ENCODE assay signal across 17 cellular contexts in the genomic region with DNA sequence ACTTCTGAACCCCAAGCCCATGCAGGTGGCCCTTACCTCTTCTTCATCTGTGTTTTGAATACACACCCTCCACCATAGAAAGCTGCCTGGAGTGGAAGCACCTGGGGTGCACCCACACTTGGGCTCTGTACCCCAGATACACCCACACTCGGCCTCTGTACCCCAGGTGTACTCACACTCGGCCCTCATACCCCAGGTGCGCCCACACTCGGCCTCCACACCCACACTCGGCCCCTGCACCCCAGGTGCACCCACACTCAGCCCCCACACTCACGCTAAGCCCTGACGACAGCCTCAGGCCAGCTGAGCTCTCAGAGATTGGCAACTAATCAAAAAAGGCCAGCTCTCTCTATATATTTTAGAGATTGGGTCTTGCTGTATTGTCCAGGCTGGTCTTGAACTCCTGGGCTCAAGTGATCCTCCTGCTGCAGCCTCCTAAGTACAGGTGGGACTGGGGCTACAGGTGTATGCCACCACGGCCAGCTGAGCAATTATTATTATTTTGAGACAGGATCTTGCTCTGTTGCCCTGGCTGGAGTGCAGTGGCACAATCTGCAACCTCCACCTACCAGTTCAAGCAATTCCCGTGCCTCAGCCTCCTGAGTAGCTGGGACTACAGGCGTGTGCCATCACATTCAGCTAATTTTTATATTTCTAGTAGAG.
DNase-seq lines count a peak whose midpoint lies in the region; ATAC-seq and TF ChIP-seq lines count a peak whose summit lies in the region.
"Had no signal": no experiment of that assay in that cellular context is flagged by ENCODE, and none has a peak within 500 bp of the region (broad histone marks: within the 10 kb centered on the region; RNA-seq: fewer than 3 reads in every experiment).

No MANE protein-coding gene starts in this region.

- DNase-seq in activated naive CD8-positive, alpha-beta T cell treated with anti-CD3 and anti-CD28 coated beads, Interleukin-2, amount 10 ng/mL, durations not matched to agents 7 days and 5 days: no peak
- no peak for DNase-seq in activated naive CD8-positive, alpha-beta T cell treated with anti-CD3 and anti-CD28 coated beads for 36 hours
- no peak for DNase-seq in T-helper 17 cell
- no peak for DNase-seq in memory B cell (ENCODE audit: low spot score in 2 of 2)
- no peak for DNase-seq in upper lobe of right lung
- no peak for DNase-seq in MG63
- DNase-seq in GDM1 (lab: John Stamatoyannopoulos, UW): no peak
- DNase-seq in CD8-positive, alpha-beta T cell: no peak
- DNase-seq: AML-193, Calu3, HCEC 1CT, KBM-7, NCI-H1436, NCI-H2029, NCI-H774, PC-3 had no signal

- H3K27me3 ChIP-seq in upper lobe of right lung (no peaks in the 10 kb centered on the region), MG63 (no peaks in the 10 kb centered on the region)
- no peaks in the 10 kb centered on the region for H3K27me3 ChIP-seq in CD8-positive, alpha-beta T cell (ENCODE audit: insufficient read depth, low read length)

- H3K9me3 ChIP-seq in T-helper 17 cell (ENCODE audit: control insufficient read depth, low read length, poor library complexity, severe bottlenecking) (no peaks in the 10 kb centered on the region), upper lobe of right lung (no peaks in the 10 kb centered on the region), MG63 (no peaks in the 10 kb centered on the region)
- no peaks in the 10 kb centered on the region for H3K9me3 ChIP-seq in CD8-positive, alpha-beta T cell (ENCODE audit: low read length)

- CTCF ChIA-PET in CD8-positive, alpha-beta T cell (lab: Charles Lee): no interaction called here

- H3K4me3 ChIP-seq in upper lobe of right lung (no peak overlapping the region), MG63 (no peak overlapping the region)
- no peak overlapping the region for H3K4me3 ChIP-seq in CD8-positive, alpha-beta T cell (ENCODE audit: low read depth, low read length)

- no peak overlapping the region for H3K4me3 Mint-ChIP-seq in activated naive CD8-positive, alpha-beta T cell treated with anti-CD3 and anti-CD28 coated beads, Interleukin-2, amount 10 ng/mL, durations not matched to agents 7 days and 5 days
- H3K4me3 Mint-ChIP-seq in activated naive CD8-positive, alpha-beta T cell treated with anti-CD3 and anti-CD28 coated beads for 36 hours: no peak overlapping the region
- H3K4me3 Mint-ChIP-seq in T-helper 17 cell (no peak overlapping the region), memory B cell (no peak overlapping the region)
- H3K4me3 Mint-ChIP-seq in CD8-positive, alpha-beta T cell: no peak overlapping the region
- H3K4me3 Mint-ChIP-seq: CD14-positive monocyte had no signal

- no peaks in the 10 kb centered on the region for H3K27me3 Mint-ChIP-seq in activated naive CD8-positive, alpha-beta T cell treated with anti-CD3 and anti-CD28 coated beads, Interleukin-2, amount 10 ng/mL, durations not matched to agents 7 days and 5 days
- H3K27me3 Mint-ChIP-seq in activated naive CD8-positive, alpha-beta T cell treated with anti-CD3 and anti-CD28 coated beads for 36 hours: no peaks in the 10 kb centered on the region
- H3K27me3 Mint-ChIP-seq in T-helper 17 cell (no peaks in the 10 kb centered on the region), memory B cell (no peaks in the 10 kb centered on the region)
- H3K27me3 Mint-ChIP-seq in CD8-positive, alpha-beta T cell (ENCODE audit: low read depth): no peaks in the 10 kb centered on the region

- H3K36me3 ChIP-seq in upper lobe of right lung (no peaks in the 10 kb centered on the region), MG63 (peaks cover 7% of the 10 kb centered on the region)
- peaks cover 21% of the 10 kb centered on the region for H3K36me3 ChIP-seq in CD8-positive, alpha-beta T cell (ENCODE audit: insufficient read depth, low read length)

- H3K27ac Mint-ChIP-seq in activated naive CD8-positive, alpha-beta T cell treated with anti-CD3 and anti-CD28 coated beads, Interleukin-2, amount 10 ng/mL, durations not matched to agents 7 days and 5 days: peak overlapping the region; percentile 21
- no peak overlapping the region for H3K27ac Mint-ChIP-seq in activated naive CD8-positive, alpha-beta T cell treated with anti-CD3 and anti-CD28 coated beads for 36 hours
- H3K27ac Mint-ChIP-seq in T-helper 17 cell (peak overlapping the region; percentile 54), memory B cell (peak overlapping the region; percentile 55)
- H3K27ac Mint-ChIP-seq in CD8-positive, alpha-beta T cell: no peak overlapping the region

- H3K27ac ChIP-seq in upper lobe of right lung: peak overlapping the region; percentile 30
- no peak overlapping the region for H3K27ac ChIP-seq in CD8-positive, alpha-beta T cell (ENCODE audit: low read depth, low read length)

- H3K4me1 Mint-ChIP-seq in activated naive CD8-positive, alpha-beta T cell treated with anti-CD3 and anti-CD28 coated beads, Interleukin-2, amount 10 ng/mL, durations not matched to agents 7 days and 5 days: no peaks in the 10 kb centered on the region
- H3K4me1 Mint-ChIP-seq in activated naive CD8-positive, alpha-beta T cell treated with anti-CD3 and anti-CD28 coated beads for 36 hours: peaks cover 13% of the 10 kb centered on the region
- peaks cover 27% of the 10 kb centered on the region for H3K4me1 Mint-ChIP-seq in T-helper 17 cell
- peaks cover 22% of the 10 kb centered on the region for H3K4me1 Mint-ChIP-seq in memory B cell
- H3K4me1 Mint-ChIP-seq in CD8-positive, alpha-beta T cell (ENCODE audit: low read depth): peaks cover 28% of the 10 kb centered on the region
- H3K4me1 Mint-ChIP-seq: CD14-positive monocyte had no signal

- intact Hi-C loops in upper lobe of right lung (cut with DNase I): no loop called here
- intact Hi-C loops in CD8-positive, alpha-beta T cell (cut with DNase I, micrococcal nuclease): no loop called here

- peaks cover 29% of the 10 kb centered on the region for H3K4me1 ChIP-seq in upper lobe of right lung
- H3K4me1 ChIP-seq in CD8-positive, alpha-beta T cell (ENCODE audit: insufficient read depth, low read length): no peaks in the 10 kb centered on the region

- no peak for TF ChIP-seq CTCF in upper lobe of right lung (IDR thresholded peaks at IDR 0.05)
- no peak for TF ChIP-seq CTCF in CD8-positive, alpha-beta T cell (IDR thresholded peaks at IDR 0.05)

- POLR2A ChIA-PET in activated naive CD8-positive, alpha-beta T cell treated with anti-CD3 and anti-CD28 coated beads, Interleukin-2, amount 10 ng/mL, durations not matched to agents 7 days and 5 days (lab: Charles Lee): no interaction called here
- POLR2A ChIA-PET in CD8-positive, alpha-beta T cell (lab: Charles Lee): no interaction called here

- peaks cover 18% of the 10 kb centered on the region for H3K36me3 Mint-ChIP-seq in activated naive CD8-positive, alpha-beta T cell treated with anti-CD3 and anti-CD28 coated beads, Interleukin-2, amount 10 ng/mL, durations not matched to agents 7 days and 5 days
- H3K36me3 Mint-ChIP-seq in activated naive CD8-positive, alpha-beta T cell treated with anti-CD3 and anti-CD28 coated beads for 36 hours: peaks cover 10% of the 10 kb centered on the region
- H3K36me3 Mint-ChIP-seq in T-helper 17 cell (ENCODE audit: low read depth): peaks cover 8% of the 10 kb centered on the region
- peaks cover 35% of the 10 kb centered on the region for H3K36me3 Mint-ChIP-seq in memory B cell
- H3K36me3 Mint-ChIP-seq in CD8-positive, alpha-beta T cell: peaks cover 70% of the 10 kb centered on the region

- no peaks in the 10 kb centered on the region for H3K9me3 Mint-ChIP-seq in activated naive CD8-positive, alpha-beta T cell treated with anti-CD3 and anti-CD28 coated beads, Interleukin-2, amount 10 ng/mL, durations not matched to agents 7 days and 5 days
- no peaks in the 10 kb centered on the region for H3K9me3 Mint-ChIP-seq in activated naive CD8-positive, alpha-beta T cell treated with anti-CD3 and anti-CD28 coated beads for 36 hours
- H3K9me3 Mint-ChIP-seq in memory B cell: no peaks in the 10 kb centered on the region
- H3K9me3 Mint-ChIP-seq in CD8-positive, alpha-beta T cell: no peaks in the 10 kb centered on the region
- H3K9me3 Mint-ChIP-seq: CD14-positive monocyte had no signal

- no peak for ATAC-seq in activated naive CD8-positive, alpha-beta T cell treated with anti-CD3 and anti-CD28 coated beads, Interleukin-2, amount 10 ng/mL, durations not matched to agents 7 days and 5 days (ENCODE audit: low read depth)
- ATAC-seq in T-helper 17 cell (no peak), memory B cell (ENCODE audit: low read depth) (no peak), upper lobe of right lung (no peak)
- ATAC-seq in CD8-positive, alpha-beta T cell: no peak
- ATAC-seq: PC-3 had no signal

Comparison
In these comparisons a context has a peak if more than half of its experiments do, and no peak if none do; other contexts are left out.
1. H3K27ac Mint-ChIP-seq: peak in activated naive CD8-positive, alpha-beta T cell treated with anti-CD3 and anti-CD28 coated beads, Interleukin-2, amount 10 ng/mL, durations not matched to agents 7 days and 5 days (single experiment), T-helper 17 cell (single experiment) and memory B cell (single experiment); none in activated naive CD8-positive, alpha-beta T cell treated with anti-CD3 and anti-CD28 coated beads for 36 hours (single experiment) and CD8-positive, alpha-beta T cell (single experiment).